Comparison of ENCODE assay signal across 8 cellular contexts in genomic region chr11:105044562-105045490, GRCh38. TPM values are rescaled to one million over a fixed set of nuclear protein-coding genes. Genes with fewer than 3 reads are reported as not detected.
A peak's percentile ranks its signal among the peaks of the same experiment; 100 is the strongest.
DNase-seq lines count a peak whose midpoint lies in the region; ATAC-seq, FAIRE-seq and TF ChIP-seq lines count a peak whose summit lies in the region.
"Not testable (repeated sequence)": the region's sequence is repeated elsewhere in the genome, so short reads cannot be mapped to it uniquely, and the experiment has no call there.

Gene CARD16 (minus strand): TSS chr11:105045335. CDS start chr11:105045297, 38 bp downstream.

- peaks cover 33% of the 10 kb centered on the region for H3K36me3 Mint-ChIP-seq in T-helper 1 cell treated with Interleukin-12 subunit alpha and Interleukin-12 subunit beta and Interleukin-4 antibody, amounts not matched to agents 30 μg/mL and 1 μg/mL, for 36 hours (ENCODE audit: low read depth)

- H3K27ac Mint-ChIP-seq in T-helper 1 cell treated with Interleukin-12 subunit alpha and Interleukin-12 subunit beta and Interleukin-4 antibody, amounts not matched to agents 30 μg/mL and 1 μg/mL, for 36 hours, result peak within 1 kb of the TSS; percentile 96

- H3K9me3 ChIP-seq in adipocyte (ENCODE audit: control insufficient read depth, low read length); pancreas; upper lobe of left lung: not testable (repeated sequence)

- H3K36me3 ChIP-seq in adipocyte (ENCODE audit: control insufficient read depth, insufficient read depth, low read length, severe bottlenecking); pancreas; upper lobe of left lung: not testable (repeated sequence)

- H3K4me3 Mint-ChIP-seq in T-helper 1 cell treated with Interleukin-12 subunit alpha and Interleukin-12 subunit beta and Interleukin-4 antibody, amounts not matched to agents 30 μg/mL and 1 μg/mL, for 36 hours, result peak within 1 kb of the TSS; percentile 97

- H3K9me3 Mint-ChIP-seq in T-helper 1 cell treated with Interleukin-12 subunit alpha and Interleukin-12 subunit beta and Interleukin-4 antibody, amounts not matched to agents 30 μg/mL and 1 μg/mL, for 36 hours, result not testable (repeated sequence)

- intact Hi-C loops in pancreas (cut with DNase I), result not testable (repeated sequence)

- H3K27me3 Mint-ChIP-seq in T-helper 1 cell treated with Interleukin-12 subunit alpha and Interleukin-12 subunit beta and Interleukin-4 antibody, amounts not matched to agents 30 μg/mL and 1 μg/mL, for 36 hours (ENCODE audit: low read depth), result not testable (repeated sequence)

- peak; percentile 96 for FAIRE-seq in GM12892 (lab: Jason Lieb, UNC)
- FAIRE-seq in pancreas (lab: Jason Lieb, UNC), result not testable (repeated sequence)

- not testable (repeated sequence) for TF ChIP-seq CTCF in pancreas (IDR thresholded peaks at IDR 0.05); upper lobe of left lung (IDR thresholded peaks at IDR 0.05)

- DNase-seq in GM12892 (ENCODE audit: insufficient read length), result not testable (repeated sequence)
- DNase-seq in adipocyte (ENCODE audit: low read depth) (peak; percentile 53), germinal center (ENCODE audit: low spot score) (peak; percentile 6), pancreas (peak in 1 of 6 donors; percentile 25), upper lobe of left lung (peak in 1 of 2 donors; percentile 77)

- not testable (repeated sequence) for H3K27me3 ChIP-seq in adipocyte (replicated peaks; ENCODE audit: control insufficient read depth, insufficient read depth, low read length); pancreas; upper lobe of left lung

- not testable (repeated sequence) for TF ChIP-seq POLR2A in GM12892 (IDR thresholded peaks at IDR 0.05; ENCODE audit: low read depth, low read length)
- TF ChIP-seq POLR2A in upper lobe of left lung (IDR thresholded peaks at IDR 0.05), result peak in 1 of 4 donors; percentile 62

- ATAC-seq in GM21723 (IDR thresholded peaks at IDR 0.05; ENCODE audit: unreplicated experiment) (peak; percentile 100), HG03520 (IDR thresholded peaks at IDR 0.05; ENCODE audit: unreplicated experiment) (peak; percentile 99), pancreas (peak in 3 of 4 donors; percentile 60 to 84 (median 74)), upper lobe of left lung (ENCODE audit: low FRiP score in 2 of 2) (peak; percentile 85 to 88)

- H3K9ac ChIP-seq in adipocyte (ENCODE audit: low read length), result peak within 1 kb of the TSS; percentile 47

- 67 to 77% methylated on average over 5 of the region's 5 CpGs for WGBS in pancreas, 2 donors
- 5 to 12% methylated on average over 5 of the region's 5 CpGs for WGBS in upper lobe of left lung, 2 donors

- H3K4me3 ChIP-seq in adipocyte (ENCODE audit: low read length), result peak within 1 kb of the TSS; percentile 72
- peak within 1 kb of the TSS in 1 of 4 donors; percentile 26 for H3K4me3 ChIP-seq in pancreas
- peak within 1 kb of the TSS; percentile 7 to 57 (median 40) for H3K4me3 ChIP-seq in upper lobe of left lung

- H3K27ac ChIP-seq in pancreas (peak within 1 kb of the TSS in 2 of 4 donors; percentile 29 to 42), upper lobe of left lung (peak within 1 kb of the TSS; percentile 73 to 87 (median 82))

- not testable (repeated sequence) for TF ChIP-seq EP300 in upper lobe of left lung (IDR thresholded peaks at IDR 0.05)

- H3K4me1 ChIP-seq in adipocyte (ENCODE audit: control insufficient read depth, insufficient read depth, low read length) (peaks cover 26% of the 10 kb centered on the region), upper lobe of left lung (peaks cover 24 to 40% (median 32%) of the 10 kb centered on the region in 4 donors)
- H3K4me1 ChIP-seq in pancreas, result not testable (repeated sequence)

- peaks cover 39% of the 10 kb centered on the region for H3K4me1 Mint-ChIP-seq in T-helper 1 cell treated with Interleukin-12 subunit alpha and Interleukin-12 subunit beta and Interleukin-4 antibody, amounts not matched to agents 30 μg/mL and 1 μg/mL, for 36 hours (ENCODE audit: low read depth)

RNA-seq across cellular contexts. Expression of gene CARD16, which starts in this region (rescaled TPM):
- 20.7 TPM for polyA plus RNA-seq in GM12892 (2012; ENCODE audit: missing spikeins)
- total RNA-seq in pancreas (1 to 10 TPM in 5 of 6 donors, under 1 TPM in 1; 0.51 to 9.8 (median 1.6) TPM), upper lobe of left lung (10 to 100 TPM in 5 of 6 donors, 1 to 10 TPM in 1; 5.2 to 79.3 (median 17.3) TPM)
- polyA plus RNA-seq in pancreas, result 1 to 10 TPM; 5.3 to 8.2 TPM
